ENCODE assay signal across 8 cellular contexts in the genomic region with DNA sequence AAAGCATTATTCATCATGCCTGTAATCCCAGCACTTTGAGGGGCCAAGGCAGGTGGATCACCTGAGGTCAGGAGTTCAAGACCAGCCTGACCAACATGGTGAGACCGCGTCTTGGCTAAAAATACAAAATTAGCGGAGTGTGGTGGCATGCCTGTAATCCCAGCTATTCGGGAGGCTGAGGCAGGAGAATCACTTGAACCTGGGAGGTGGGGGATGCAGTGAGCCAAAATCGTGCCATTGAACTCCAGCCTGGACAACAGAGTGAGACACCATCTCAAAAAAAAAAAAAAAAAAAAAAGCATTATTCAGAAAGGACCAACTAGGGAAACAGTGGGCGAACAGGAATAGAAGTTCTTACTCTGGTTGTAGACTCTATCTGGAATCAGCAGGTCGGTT. TPM values are rescaled to one million over a fixed set of nuclear protein-coding genes. Genes with fewer than 3 reads are reported as not detected.
DNase-seq lines count a peak whose midpoint lies in the region; ATAC-seq and TF ChIP-seq lines count a peak whose summit lies in the region.
"Not testable (repeated sequence)": the region's sequence is repeated elsewhere in the genome, so short reads cannot be mapped to it uniquely, and the experiment has no call there.
"Had no signal": no experiment of that assay in that cellular context is flagged by ENCODE, and none has a peak within 500 bp of the region (broad histone marks: within the 10 kb centered on the region; RNA-seq: fewer than 3 reads in every experiment).

No MANE protein-coding gene starts in this region.

- H3K27ac ChIP-seq in RWPE2 (ENCODE audit: poor library complexity, severe bottlenecking): peak overlapping the region; percentile 93
- peak overlapping the region; percentile 38 for H3K27ac ChIP-seq in colonic mucosa
- peak overlapping the region; percentile 50 for H3K27ac ChIP-seq in hepatocyte
- H3K27ac ChIP-seq in transverse colon: peak overlapping the region in 3 of 4 donors; percentile 54 to 73 (median 57)

- not testable (repeated sequence) for ATAC-seq in RWPE2 (ENCODE audit: low read depth)

- H3K9me2 ChIP-seq in hepatocyte (replicated peaks; ENCODE audit: insufficient read depth): not testable (repeated sequence)

- H4K20me1 ChIP-seq in hepatocyte (ENCODE audit: insufficient read depth, poor library complexity, severe bottlenecking): not testable (repeated sequence)

- H3K27me3 Mint-ChIP-seq in CD14-positive monocyte (ENCODE audit: low read depth in 3 of 3): not testable (repeated sequence)

- intact Hi-C loops in CD14-positive monocyte (cut with micrococcal nuclease); colonic mucosa (cut with DNase I); transverse colon (cut with DNase I; ENCODE audit: low total_unique reads): not testable (repeated sequence)

- not testable (repeated sequence) for TF ChIP-seq POLR2A in transverse colon (IDR thresholded peaks at IDR 0.05)

- peak overlapping the region; percentile 96 to 100 (median 99) for H3K27ac Mint-ChIP-seq in CD14-positive monocyte

- TF ChIP-seq EP300 in transverse colon (IDR thresholded peaks at IDR 0.05; ENCODE audit: low read depth): not testable (repeated sequence)

- H3K4me3 ChIP-seq in GM12864 (ENCODE audit: low read depth, low read length): peak overlapping the region; percentile 51
- H3K4me3 ChIP-seq in RWPE2 (ENCODE audit: severe bottlenecking); colonic mucosa; hepatocyte; mucosa of stomach (ENCODE audit: low read length); transverse colon: not testable (repeated sequence)

- peak overlapping the region; percentile 31 for H2AFZ ChIP-seq in hepatocyte

- H3K36me3 ChIP-seq in RWPE2 (ENCODE audit: low read depth); colonic mucosa; hepatocyte (replicated peaks; ENCODE audit: insufficient read depth, low read depth); mucosa of stomach (ENCODE audit: control insufficient read depth, insufficient read depth, low read length); transverse colon: not testable (repeated sequence)

- peak overlapping the region; percentile 20 for H3K4me2 ChIP-seq in hepatocyte

- in situ Hi-C loops in transverse colon (cut with MboI; ENCODE audit: low pct_ligation_motif_present in 1 of 4, low pct_unique_long_range_greater_than_20kb in 1 of 4, low sequenced_read_pairs in 3 of 4): not testable (repeated sequence)

- not testable (repeated sequence) for H3K9me3 ChIP-seq in RWPE2 (ENCODE audit: severe bottlenecking); colonic mucosa; hepatocyte (ENCODE audit: low read depth); mucosa of stomach (ENCODE audit: control insufficient read depth, low read length); transverse colon

- WGBS in hepatocyte (ENCODE audit: low lambda C conversion rate, missing lambda C conversion rate): 89% methylated on average over 7 of the region's 7 CpGs
- whole genome bisulfite sequencing in transverse colon (ENCODE audit: low coverage in 1 of 2), 2 donors: 82 to 86% methylated on average over 6 to 7 of the region's 7 CpGs

- not testable (repeated sequence) for TF ChIP-seq CTCF in CD14-positive monocyte (IDR thresholded peaks at IDR 0.05); GM12864 (IDR thresholded peaks at IDR 0.05; ENCODE audit: low read depth, low read length, missing control alignments); RWPE2 (IDR thresholded peaks at IDR 0.05; ENCODE audit: poor library complexity, severe bottlenecking); colonic mucosa (IDR thresholded peaks at IDR 0.05); hepatocyte (IDR thresholded peaks at IDR 0.05; ENCODE audit: poor library complexity); transverse colon (IDR thresholded peaks at IDR 0.05)

- H3K4me1 ChIP-seq in RWPE2 (ENCODE audit: insufficient read depth, poor library complexity, severe bottlenecking) (peaks cover 39% of the 10 kb centered on the region), hepatocyte (ENCODE audit: insufficient read depth) (peaks cover 13% of the 10 kb centered on the region), mucosa of stomach (ENCODE audit: control insufficient read depth, insufficient read depth, low read length) (peaks cover 47% of the 10 kb centered on the region), transverse colon (peaks cover 0 to 30% (median 9%) of the 10 kb centered on the region in 4 donors)
- not testable (repeated sequence) for H3K4me1 ChIP-seq in colonic mucosa

- H3K36me3 Mint-ChIP-seq in CD14-positive monocyte: not testable (repeated sequence)

- not testable (repeated sequence) for H3K9me3 Mint-ChIP-seq in CD14-positive monocyte

- not testable (repeated sequence) for H3K4me3 Mint-ChIP-seq in CD14-positive monocyte

- not testable (repeated sequence) for H3K9ac ChIP-seq in colonic mucosa (ENCODE audit: low read depth in 2 of 2, low read length in 2 of 2)
- peak overlapping the region; percentile 44 for H3K9ac ChIP-seq in mucosa of stomach (ENCODE audit: low read length)

- not testable (repeated sequence) for H3K79me2 ChIP-seq in hepatocyte

- not testable (repeated sequence) for H3K27me3 ChIP-seq in RWPE2 (ENCODE audit: insufficient read depth, poor library complexity, severe bottlenecking); colonic mucosa; hepatocyte; mucosa of stomach (ENCODE audit: control insufficient read depth, insufficient read depth, low read length); transverse colon

- not testable (repeated sequence) for DNase-seq in CD14-positive monocyte (ENCODE audit: low spot score); GM12864 (ENCODE audit: low read depth); RWPE2 (ENCODE audit: low spot score); colonic mucosa; hepatocyte (ENCODE audit: low spot score); transverse colon

- H3K4me1 Mint-ChIP-seq in CD14-positive monocyte: peaks cover 81% of the 10 kb centered on the region

RNA-seq across cellular contexts. Expression of a gene that starts 8.4 kb away (rescaled TPM):
- polyA plus RNA-seq in CD14-positive monocyte (100 to 1,000 TPM; 131 to 132 TPM), hepatocyte (7.6 and 9.4 TPM in 2 replicates)
- total RNA-seq in colonic mucosa (1 to 10 TPM in 1 of 2 donors, under 1 TPM in 1; 0.64 to 2.8 TPM), hepatocyte (13.1 and 13.8 TPM in 2 replicates), transverse colon (1 to 10 TPM in 2 of 4 donors, not detected in 2; 1.2 to 4.6 TPM)
- total RNA-seq: CD4-positive, CD25-positive, alpha-beta regulatory T cell had no signal

Comparison
In these comparisons a context has a peak if more than half of its experiments do, and no peak if none do; other contexts are left out.
1. H3K27ac ChIP-seq: peak in every context shown above with its lines; median percentile 93 in RWPE2; 57 in transverse colon; 50 in hepatocyte; 38 in colonic mucosa.